ENCODE assay signal across 12 cellular contexts in the genomic region with DNA sequence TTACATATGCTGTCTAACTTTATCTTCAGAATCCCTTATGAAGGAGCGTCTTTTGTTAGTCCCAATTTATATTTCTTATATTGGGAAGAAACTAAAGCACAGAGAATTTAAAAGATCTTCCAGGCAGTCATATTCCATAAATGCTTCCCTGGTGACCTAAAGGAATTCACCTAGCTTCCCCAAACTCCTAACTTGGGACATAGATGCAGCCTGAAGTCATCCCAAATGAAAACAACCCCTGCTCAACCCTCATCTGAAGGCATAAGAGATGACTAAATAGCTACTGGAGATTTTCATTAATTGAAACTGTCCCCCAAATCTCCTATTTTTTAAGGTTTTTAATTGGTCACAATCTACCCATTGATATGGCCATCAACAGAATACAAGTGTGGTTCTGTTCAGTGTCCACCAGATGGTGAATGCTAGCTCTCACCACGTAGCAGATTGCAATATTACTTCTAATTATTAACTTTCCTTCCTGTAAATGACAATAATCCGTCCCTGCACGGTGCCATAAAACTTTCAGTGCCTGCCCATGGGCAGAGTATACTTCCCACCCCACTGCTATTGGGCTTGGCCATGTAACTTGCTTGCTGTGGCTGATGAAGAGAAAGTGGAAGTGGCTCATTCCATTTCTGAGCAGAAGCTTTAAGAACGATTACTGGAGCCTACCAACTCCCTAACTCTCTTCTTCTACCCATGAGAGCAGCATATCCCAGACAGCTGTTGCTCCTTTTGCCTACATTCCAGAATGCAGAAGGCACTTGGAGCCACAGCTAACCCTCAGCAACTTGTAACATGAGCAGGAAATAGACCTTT. TPM values are rescaled to one million over a fixed set of nuclear protein-coding genes. Genes with fewer than 3 reads are reported as not detected.
A peak's percentile ranks its signal among the peaks of the same experiment; 100 is the strongest.
DNase-seq lines count a peak whose midpoint lies in the region; ATAC-seq, FAIRE-seq and TF ChIP-seq lines count a peak whose summit lies in the region.
"Had no signal": no experiment of that assay in that cellular context is flagged by ENCODE, and none has a peak within 500 bp of the region (broad histone marks: within the 10 kb centered on the region; RNA-seq: fewer than 3 reads in every experiment).

No MANE protein-coding gene starts in this region.

- CTCF ChIA-PET in H1 (lab: Charles Lee; ENCODE audit: partially characterized antibody): interaction anchor here (0.8 to 1.5 kb wide), 6 partner anchors 8 to 100 kb away, joined by 3 to 5 read pairs (median 3); no protein-coding TSS in a partner anchor

- TF ChIP-seq RAD21 in H1 (IDR thresholded peaks at IDR 0.05 in 1 of 2, conservative IDR thresholded peaks at IDR 0.05 in 1 of 2; ENCODE audit: low read depth in 2 of 2, low read length in 2 of 2): no peak

- H3K4ac ChIP-seq in H1 (replicated peaks; ENCODE audit: insufficient read length, low read depth, low read length): peak overlapping the region; percentile 64

- H2BK12ac ChIP-seq in H1 (ENCODE audit: low read depth, low read length): peak overlapping the region; percentile 98

- H3K4me1 ChIP-seq in HUES6 (ENCODE audit: control insufficient read depth, insufficient read depth, low read length) (peaks cover 29% of the 10 kb centered on the region), H1 (replicated peaks in 1 of 4; ENCODE audit: control insufficient read depth in 3 of 4, insufficient read depth in 4 of 4, low read length in 3 of 4) (peaks cover 0 to 10% (median 5%) of the 10 kb centered on the region in 4 experiments; a peak in 4 of 7 replicates), small intestine (ENCODE audit: control insufficient read depth in 2 of 2, insufficient read depth in 1 of 2, low read depth in 1 of 2, low read length in 1 of 2) (no peaks in the 10 kb centered on the region)

- H3K23me2 ChIP-seq in H1 (ENCODE audit: low read depth, low read length): no peaks in the 10 kb centered on the region

- peak overlapping the region; percentile 91 for H2BK20ac ChIP-seq in H1 (ENCODE audit: low read length)

- no peak overlapping the region for H3K4me3 ChIP-seq in HUES6 (ENCODE audit: low read depth, low read length)
- H3K4me3 ChIP-seq in H1 (ENCODE audit: extremely low read depth in 1 of 4, insufficient read depth in 2 of 4, low read depth in 3 of 4, low read length in 4 of 4): no peak overlapping the region
- no peak overlapping the region for H3K4me3 ChIP-seq in small intestine (ENCODE audit: low read depth in 1 of 2, low read length in 2 of 2)
- H3K4me3 ChIP-seq: SK-N-MC had no signal

- 0 out of 2 replicates have a peak overlapping the region, but pooled peaks have one; percentile 76 for H2BK15ac ChIP-seq in H1 (ENCODE audit: low read length)

- no peaks in the 10 kb centered on the region for H3K36me3 ChIP-seq in HUES6 (ENCODE audit: control insufficient read depth, insufficient read depth, low read length)
- no peaks in the 10 kb centered on the region for H3K36me3 ChIP-seq in H1 (ENCODE audit: control insufficient read depth in 2 of 4, insufficient read depth in 4 of 4, low read length in 3 of 4)
- no peaks in the 10 kb centered on the region for H3K36me3 ChIP-seq in small intestine (ENCODE audit: control insufficient read depth in 2 of 2, insufficient read depth in 2 of 2, low read length in 2 of 2)

- peak overlapping the region; percentile 59 for H4K91ac ChIP-seq in H1 (replicated peaks; ENCODE audit: insufficient read length, low read length)

- no peak for DNase-seq in H1 (ENCODE audit: low read depth in 1 of 2, low spot score in 2 of 2)
- peak; percentile 95 for DNase-seq in small intestine
- no peak for DNase-seq in GM19238 (ENCODE audit: insufficient read length, low spot score)
- DNase-seq: effector CD8-positive, alpha-beta T cell; left ventricle myocardium superior; stimulated activated CD4-positive, alpha-beta T cell treated with anti-CD3 and anti-CD28 coated beads, Interleukin-15, amount 100 ng/mL, for 24 hours had no signal

- no peak overlapping the region for H2AFZ ChIP-seq in H1 (ENCODE audit: low read length)

- no peak for TF ChIP-seq POLR2A in H1 (IDR thresholded peaks at IDR 0.05; ENCODE audit: control extremely low read depth in 1 of 2, low read depth in 2 of 2, low read length in 2 of 2)

- no peak for TF ChIP-seq EP300 in H1 (IDR thresholded peaks at IDR 0.05; ENCODE audit: borderline replicate concordance in 1 of 2, low read depth in 2 of 2, low read length in 2 of 2)

- peak overlapping the region; percentile 7 for H2AK5ac ChIP-seq in H1 (ENCODE audit: low read depth, low read length)

- no peak overlapping the region for H3K23ac ChIP-seq in H1 (ENCODE audit: insufficient read length)

- no peaks in the 10 kb centered on the region for H3K79me2 ChIP-seq in H1 (ENCODE audit: control insufficient read depth in 1 of 2, insufficient read depth in 2 of 2, low read length in 2 of 2)

- no peaks in the 10 kb centered on the region for H3K79me1 ChIP-seq in H1 (ENCODE audit: low read depth, low read length)

- peak overlapping the region; percentile 92 for H3K18ac ChIP-seq in H1 (ENCODE audit: extremely low read depth, low read length)

- no peak overlapping the region for H4K5ac ChIP-seq in H1 (ENCODE audit: insufficient read length, low read depth, low read length)

- ATAC-seq in GM18867 (IDR thresholded peaks at IDR 0.05; ENCODE audit: unreplicated experiment): peak; percentile 52
- no peak for ATAC-seq in esophagus mucosa
- no peak for ATAC-seq in GM21737 (IDR thresholded peaks at IDR 0.05; ENCODE audit: unreplicated experiment)
- ATAC-seq in HG03196 (IDR thresholded peaks at IDR 0.05; ENCODE audit: unreplicated experiment): no peak
- ATAC-seq: left ventricle myocardium superior had no signal

- no peak for TF ChIP-seq CTCF in H1 (IDR thresholded peaks at IDR 0.05; ENCODE audit: control extremely low read depth in 1 of 3, insufficient read depth in 1 of 3, low read depth in 1 of 3, low read length in 3 of 3)

- H3K14ac ChIP-seq in H1 (ENCODE audit: insufficient read length): no peak overlapping the region

- H4K8ac ChIP-seq in H1 (ENCODE audit: extremely low read depth, insufficient read depth, low read length): no peak overlapping the region

- H3K56ac ChIP-seq in H1 (replicated peaks; ENCODE audit: insufficient read length, low read depth, low read length): no peak overlapping the region

- 0 out of 4 replicates have a peak overlapping the region, but pooled peaks have one; percentile 18 to 19 for H3K4me2 ChIP-seq in H1 (ENCODE audit: insufficient read depth in 1 of 2, low read depth in 2 of 2, low read length in 2 of 2)

- POLR2A ChIA-PET in H1 (lab: Charles Lee; ENCODE audit: partially characterized antibody): no interaction called here

- peak overlapping the region; percentile 57 for H2BK120ac ChIP-seq in H1 (replicated peaks; ENCODE audit: low read depth, low read length)

- no peaks in the 10 kb centered on the region for H3K27me3 ChIP-seq in HUES6 (ENCODE audit: control insufficient read depth, insufficient read depth, low read length)
- H3K27me3 ChIP-seq in H1 (replicated peaks in 1 of 4; ENCODE audit: control insufficient read depth in 3 of 4, extremely low read depth in 1 of 4, insufficient read depth in 3 of 4, low read length in 3 of 4): no peaks in the 10 kb centered on the region
- no peaks in the 10 kb centered on the region for H3K27me3 ChIP-seq in small intestine (ENCODE audit: control insufficient read depth in 2 of 2, insufficient read depth in 2 of 2, low read length in 2 of 2)

- H3K9me3 ChIP-seq in HUES6 (ENCODE audit: control insufficient read depth, insufficient read depth, low read depth, low read length): no peaks in the 10 kb centered on the region
- H3K9me3 ChIP-seq in H1 (ENCODE audit: insufficient read depth in 2 of 2, low read depth in 1 of 2, low read length in 1 of 2): no peaks in the 10 kb centered on the region
- H3K9me3 ChIP-seq in small intestine (ENCODE audit: control insufficient read depth, low read depth): no peaks in the 10 kb centered on the region

- peak overlapping the region; percentile 60; the same call in 1 of the 2 replicates for H2BK5ac ChIP-seq in H1 (ENCODE audit: low read depth, low read length)

- H3K9ac ChIP-seq in HUES6 (ENCODE audit: low read length): peak overlapping the region; percentile 61
- H3K9ac ChIP-seq in H1 (replicated peaks in 1 of 4; ENCODE audit: extremely low read depth in 1 of 4, low read depth in 3 of 4, low read length in 3 of 4): no peak overlapping the region; a peak in 1 of 7 replicates

- H3K27ac ChIP-seq in HUES6 (ENCODE audit: low read depth, low read length): peak overlapping the region; percentile 80
- H3K27ac ChIP-seq in H1 (ENCODE audit: low read depth, low read length): peak overlapping the region; percentile 16; the same call in 1 of the 2 replicates
- H3K27ac ChIP-seq in small intestine (ENCODE audit: low read depth in 1 of 2, low read length in 1 of 2): peak overlapping the region; percentile 37 to 93
- H3K27ac ChIP-seq: SK-N-MC had no signal

- H4K20me1 ChIP-seq in H1 (replicated peaks in 1 of 2; ENCODE audit: control insufficient read depth in 1 of 2, insufficient read depth in 2 of 2, low read length in 2 of 2): no peaks in the 10 kb centered on the region

- 82% methylated on average over 5 of the region's 5 CpGs; no CpG with 5 or more reads in 1 of the 2 experiments for WGBS in H1 (ENCODE audit: extremely low coverage in 1 of 2, insufficient coverage in 1 of 2, insufficient read length in 1 of 2, insufficient replicate concordance in 2 of 2, low coverage in 1 of 2, low lambda C conversion rate in 2 of 2, missing lambda C conversion rate in 1 of 2), 2 experiments
- WGBS in small intestine, 3 donors: 23 to 60% (median 38%) methylated on average over 5 of the region's 5 CpGs

- no peak for FAIRE-seq in H1 (lab: Jason Lieb, UNC)
- FAIRE-seq in small intestine (lab: Jason Lieb, UNC): no peak

TF ChIP-seq in H1, 55 proteins besides CTCF, POLR2A, EP300 and RAD21 (continues in another document):
- TF ChIP-seq ZNF274 (IDR thresholded peaks at IDR 0.05; ENCODE audit: borderline replicate concordance, extremely low read depth, low read length) (no peak), BCL11A (IDR thresholded peaks at IDR 0.05; ENCODE audit: low read depth in 2 of 2, low read length in 2 of 2) (no peak), TCF12 (IDR thresholded peaks at IDR 0.05; ENCODE audit: low read depth, low read length) (no peak)

RNA-seq across cellular contexts. Expression of gene PRUNE2, which starts 18.7 kb away (rescaled TPM):
- 13.2 and 13.3 TPM in 2 replicates for total RNA-seq in H1 (2021; fragmentation: NEBNext Ultra II Directional; extraction: Animal tissue kit (Norgen Biotek cat#: 25700))
- polyA plus RNA-seq in H1 (2011; rRNA removed) (3.2 and 5.5 TPM in 2 replicates), small intestine (10 to 100 TPM in 1 of 3 donors, 1 to 10 TPM in 2; 1.1 to 13.5 (median 1.6) TPM)
- polyA plus RNA-seq in H1 (2011; cell fraction: cytosol; rRNA removed): 4.0 TPM
- 4.1 TPM for polyA plus RNA-seq in H1 (2011; cell fraction: nucleus; rRNA removed)
- polyA plus RNA-seq in H1 (2012, experiment 1 of 2): 5.2 to 9.6 TPM (median 7.2 TPM) in 4 replicates
- polyA plus RNA-seq in H1 (2012, experiment 2 of 2): 0.63 TPM
- 5.3 TPM for polyA plus RNA-seq in H1 (2013, experiment 1 of 2)
- polyA plus RNA-seq in H1 (2013, experiment 2 of 2): 5.6 TPM
- polyA minus RNA-seq in H1 (2011; rRNA and poly(A)+ RNA removed): 9.7 and 21.7 TPM in 2 replicates
- 9.1 TPM for polyA minus RNA-seq in H1 (2011; cell fraction: cytosol; rRNA and poly(A)+ RNA removed)
- 22.5 TPM for polyA minus RNA-seq in H1 (2011; cell fraction: nucleus; rRNA and poly(A)+ RNA removed)
- 4.9 TPM for total RNA-seq in esophagus mucosa

Comparison
In these comparisons a context has a peak if more than half of its experiments do, and no peak if none do; other contexts are left out.
1. H3K27ac ChIP-seq: peak in every context shown above with its lines; median percentile 80 in HUES6; 65 in small intestine; 16 in H1.